18 cellular contexts compared by ENCODE assay signal in genomic region chr5:88089757-88090390, GRCh38.
A peak's percentile ranks its signal among the peaks of the same experiment; 100 is the strongest.
DNase-seq lines count a peak whose midpoint lies in the region; ATAC-seq and TF ChIP-seq lines count a peak whose summit lies in the region.
"Had no signal": no experiment of that assay in that cellular context is flagged by ENCODE, and none has a peak within 500 bp of the region (broad histone marks: within the 10 kb centered on the region; RNA-seq: fewer than 3 reads in every experiment).

No MANE protein-coding gene starts in this region.

- WGBS in SK-N-SH (ENCODE audit: low lambda C conversion rate): 21% methylated on average over 6 of the region's 6 CpGs
- WGBS in heart left ventricle, 4 donors: 69 to 80% (median 71%) methylated on average over 6 of the region's 6 CpGs

- POLR2A ChIA-PET in SK-N-SH (lab: Yijun Ruan, JAX): no interaction called here

- no peaks in the 10 kb centered on the region for H4K20me1 ChIP-seq in SK-N-SH (ENCODE audit: insufficient read depth)
- H4K20me1 ChIP-seq in neural progenitor cell (ENCODE audit: low read depth): no peaks in the 10 kb centered on the region

- no peak overlapping the region for H2AFZ ChIP-seq in SK-N-SH (ENCODE audit: low read depth)
- no peak overlapping the region for H2AFZ ChIP-seq in neural progenitor cell (replicated peaks)

- H3K4me3 Mint-ChIP-seq in endothelial cell (ENCODE audit: unreplicated experiment) (no peak overlapping the region), neural progenitor cell (peak overlapping the region; percentile 49)
- no peak overlapping the region for H3K4me3 Mint-ChIP-seq in stimulated activated effector memory CD8-positive, alpha-beta T cell treated with anti-CD3 and anti-CD28 coated beads, Interleukin-12 subunit alpha, Interleukin-12 subunit beta, amount 100 ng/mL, for 72 hours
- H3K4me3 Mint-ChIP-seq: CD4-positive, CD25-positive, alpha-beta regulatory T cell had no signal

- no peaks in the 10 kb centered on the region for H3K27me3 ChIP-seq in SK-N-SH (ENCODE audit: insufficient read depth)
- no peaks in the 10 kb centered on the region for H3K27me3 ChIP-seq in neural progenitor cell
- peaks cover 0 to 1% (median 0%) of the 10 kb centered on the region in 9 donors for H3K27me3 ChIP-seq in heart left ventricle

- H3K9me2 ChIP-seq in SK-N-SH: no peaks in the 10 kb centered on the region

- H3K27ac ChIP-seq in SK-N-SH (ENCODE audit: low read depth in 2 of 2, low read length in 1 of 2) (peak overlapping the region in 1 of 2 experiments; percentile 95; a peak in 2 of 4 replicates), neural progenitor cell (no peak overlapping the region), heart left ventricle (no peak overlapping the region)

- H3K9me3 Mint-ChIP-seq in endothelial cell (ENCODE audit: unreplicated experiment) (no peaks in the 10 kb centered on the region), neural progenitor cell (no peaks in the 10 kb centered on the region)
- no peaks in the 10 kb centered on the region for H3K9me3 Mint-ChIP-seq in stimulated activated effector memory CD8-positive, alpha-beta T cell treated with anti-CD3 and anti-CD28 coated beads, Interleukin-12 subunit alpha, Interleukin-12 subunit beta, amount 100 ng/mL, for 72 hours
- H3K9me3 Mint-ChIP-seq: CD4-positive, CD25-positive, alpha-beta regulatory T cell had no signal

- CTCF ChIA-PET in SK-N-SH (lab: Yijun Ruan, JAX): interaction anchor here (0.8 to 1.6 kb wide), 4 partner anchors 25 to 601 kb away, joined by 4 to 6 read pairs (median 4); no protein-coding TSS in a partner anchor

- H3K4me1 Mint-ChIP-seq in endothelial cell (ENCODE audit: unreplicated experiment) (no peaks in the 10 kb centered on the region), neural progenitor cell (peaks cover 61% of the 10 kb centered on the region)
- no peaks in the 10 kb centered on the region for H3K4me1 Mint-ChIP-seq in stimulated activated effector memory CD8-positive, alpha-beta T cell treated with anti-CD3 and anti-CD28 coated beads, Interleukin-12 subunit alpha, Interleukin-12 subunit beta, amount 100 ng/mL, for 72 hours
- H3K4me1 Mint-ChIP-seq: CD4-positive, CD25-positive, alpha-beta regulatory T cell had no signal

- H3K36me3 ChIP-seq in SK-N-SH (replicated peaks in 1 of 2; ENCODE audit: control insufficient read depth in 1 of 2, insufficient read depth in 2 of 2, low read length in 1 of 2) (no peaks in the 10 kb centered on the region), neural progenitor cell (no peaks in the 10 kb centered on the region), heart left ventricle (no peaks in the 10 kb centered on the region)

- TF ChIP-seq EP300 in SK-N-SH (IDR thresholded peaks at IDR 0.05; ENCODE audit: borderline replicate concordance in 1 of 2, low read depth in 1 of 2, low read length in 1 of 2): peak in 1 of 2 experiments; percentile 90; a peak in 2 of 4 replicates

- H3K4me3 ChIP-seq in SK-N-SH (ENCODE audit: low read depth in 2 of 2, low read length in 1 of 2) (peak overlapping the region in 1 of 2 experiments; percentile 9; a peak in 1 of 4 replicates), neural progenitor cell (no peak overlapping the region), heart left ventricle (no peak overlapping the region)

- TF ChIP-seq RAD21 in SK-N-SH (IDR thresholded peaks at IDR 0.05; ENCODE audit: low read length): no peak

- H3K36me3 Mint-ChIP-seq in endothelial cell (ENCODE audit: low read depth, unreplicated experiment) (no peaks in the 10 kb centered on the region), neural progenitor cell (no peaks in the 10 kb centered on the region)
- H3K36me3 Mint-ChIP-seq in stimulated activated effector memory CD8-positive, alpha-beta T cell treated with anti-CD3 and anti-CD28 coated beads, Interleukin-12 subunit alpha, Interleukin-12 subunit beta, amount 100 ng/mL, for 72 hours: no peaks in the 10 kb centered on the region
- H3K36me3 Mint-ChIP-seq: CD4-positive, CD25-positive, alpha-beta regulatory T cell had no signal

- DNase-seq in G401 (ENCODE audit: low spot score) (peak; percentile 25), SK-N-SH (peak; percentile 86), endothelial cell (ENCODE audit: low spot score) (peak; percentile 8), neural progenitor cell (ENCODE audit: low spot score) (peak; percentile 16), heart left ventricle (no peak), NCI-H345 (lab: John Stamatoyannopoulos, UW) (no peak)
- DNase-seq in stimulated activated effector memory CD8-positive, alpha-beta T cell treated with anti-CD3 and anti-CD28 coated beads, Interleukin-12 subunit alpha, Interleukin-12 subunit beta, amount 100 ng/mL, for 72 hours (ENCODE audit: low spot score in 2 of 2): no peak
- DNase-seq: AML-193; CD4-positive, CD25-positive, alpha-beta regulatory T cell; Karpas-422; MM.1S; NCI-H1105 treated with DMSO at 0.1 percent for 48 hours; NCI-H187; NCI-H446; NCI-H82; Right ventricle myocardium superior had no signal

- in situ Hi-C loops in G401 (cut with HindIII; ENCODE audit: low sequenced_read_pairs): no loop called here

- H3K9ac ChIP-seq in SK-N-SH (no peak overlapping the region), neural progenitor cell (no peak overlapping the region)

- peaks cover 0 to 29% of the 10 kb centered on the region in 2 experiments; a peak in 2 of 4 replicates for H3K4me1 ChIP-seq in SK-N-SH (ENCODE audit: control insufficient read depth in 1 of 2, insufficient read depth in 2 of 2, low read depth in 1 of 2, low read length in 1 of 2)
- H3K4me1 ChIP-seq in neural progenitor cell: peaks cover 23% of the 10 kb centered on the region
- no peaks in the 10 kb centered on the region for H3K4me1 ChIP-seq in heart left ventricle

- no peaks in the 10 kb centered on the region for H3K9me3 ChIP-seq in SK-N-SH
- no peaks in the 10 kb centered on the region for H3K9me3 ChIP-seq in neural progenitor cell (ENCODE audit: low read depth)
- H3K9me3 ChIP-seq in heart left ventricle: no peaks in the 10 kb centered on the region

- no peaks in the 10 kb centered on the region for H3K27me3 Mint-ChIP-seq in endothelial cell (ENCODE audit: unreplicated experiment)
- peaks cover 6% of the 10 kb centered on the region for H3K27me3 Mint-ChIP-seq in neural progenitor cell (ENCODE audit: insufficient read depth, low read depth)
- H3K27me3 Mint-ChIP-seq: CD4-positive, CD25-positive, alpha-beta regulatory T cell had no signal

- ATAC-seq in heart left ventricle: no peak
- no peak for ATAC-seq in stimulated activated effector memory CD8-positive, alpha-beta T cell treated with anti-CD3 and anti-CD28 coated beads, Interleukin-12 subunit alpha, Interleukin-12 subunit beta, amount 100 ng/mL, for 72 hours
- no peak for ATAC-seq in HG02973 (IDR thresholded peaks at IDR 0.05; ENCODE audit: unreplicated experiment)
- ATAC-seq: Panc1 had no signal

- H3K27ac Mint-ChIP-seq in endothelial cell (ENCODE audit: unreplicated experiment): no peak overlapping the region
- peak overlapping the region; percentile 9 for H3K27ac Mint-ChIP-seq in neural progenitor cell
- H3K27ac Mint-ChIP-seq in stimulated activated effector memory CD8-positive, alpha-beta T cell treated with anti-CD3 and anti-CD28 coated beads, Interleukin-12 subunit alpha, Interleukin-12 subunit beta, amount 100 ng/mL, for 72 hours: no peak overlapping the region
- H3K27ac Mint-ChIP-seq: CD4-positive, CD25-positive, alpha-beta regulatory T cell had no signal

- TF ChIP-seq POLR2A in heart left ventricle (IDR thresholded peaks at IDR 0.05): no peak

- H3K79me2 ChIP-seq in SK-N-SH (ENCODE audit: insufficient read depth): no peaks in the 10 kb centered on the region
- H3K79me2 ChIP-seq in neural progenitor cell (ENCODE audit: low read depth): no peaks in the 10 kb centered on the region

- intact Hi-C loops in heart left ventricle (cut with DNase I): no loop called here

- no peak overlapping the region for H3K4me2 ChIP-seq in SK-N-SH
- H3K4me2 ChIP-seq in neural progenitor cell: no peak overlapping the region

- TF ChIP-seq CTCF in SK-N-SH (IDR thresholded peaks at IDR 0.05) (no peak), endothelial cell (IDR thresholded peaks at IDR 0.05; ENCODE audit: unreplicated experiment) (no peak), neural progenitor cell (IDR thresholded peaks at IDR 0.05) (no peak), heart left ventricle (IDR thresholded peaks at IDR 0.05) (no peak)

- H3F3A ChIP-seq in SK-N-SH (replicated peaks; ENCODE audit: insufficient read depth): no peaks in the 10 kb centered on the region
- H3F3A ChIP-seq in neural progenitor cell (ENCODE audit: low read depth): peaks cover 4% of the 10 kb centered on the region

TF ChIP-seq in SK-N-SH, 30 proteins besides CTCF, POLR2A, EP300 and RAD21 (continues in another document):
- TF ChIP-seq RFX5 (IDR thresholded peaks at IDR 0.05; ENCODE audit: low read length) (no peak), JUND (IDR thresholded peaks at IDR 0.05) (no peak), YY1 (IDR thresholded peaks at IDR 0.05; ENCODE audit: low read depth) (no peak), FOXJ3 (CRISPR knock-in tag; IDR thresholded peaks at IDR 0.05) (peak; percentile 79), GATA2 (CRISPR knock-in tag; IDR thresholded peaks at IDR 0.05) (peak; percentile 95), PBX3 (IDR thresholded peaks at IDR 0.05) (no peak), GABPA (IDR thresholded peaks at IDR 0.05; ENCODE audit: low read depth) (no peak), ZBTB33 (IDR thresholded peaks at IDR 0.05; ENCODE audit: borderline replicate concordance, low read depth) (no peak)

Comparison
In these comparisons a context has a peak if more than half of its experiments do, and no peak if none do; other contexts are left out.
1. DNase-seq: peak in G401 (single experiment), SK-N-SH (single experiment), endothelial cell (single experiment) and neural progenitor cell (single experiment); none in heart left ventricle (0 of 5), stimulated activated effector memory CD8-positive, alpha-beta T cell treated with anti-CD3 and anti-CD28 coated beads, Interleukin-12 subunit alpha, Interleukin-12 subunit beta, amount 100 ng/mL, for 72 hours (0 of 2) and NCI-H345 (single experiment).